Comparison of ENCODE assay signal across 8 cellular contexts in genomic region chr3:140942221-140943104, GRCh38. TPM values are rescaled to one million over a fixed set of nuclear protein-coding genes. Genes with fewer than 3 reads are reported as not detected.
A peak's percentile ranks its signal among the peaks of the same experiment; 100 is the strongest.
DNase-seq lines count a peak whose midpoint lies in the region; ATAC-seq and TF ChIP-seq lines count a peak whose summit lies in the region.

No MANE protein-coding gene starts in this region.

- H3K27me3 Mint-ChIP-seq in HFFc6 (ENCODE audit: insufficient read depth), result no peaks in the 10 kb centered on the region; the same call in 1 of the 2 replicates
- no peaks in the 10 kb centered on the region for H3K27me3 Mint-ChIP-seq in activated B cell treated with CpG ODN at 0.5 μM for 24 hours

- no peak for TF ChIP-seq CTCF in HFFc6 (IDR thresholded peaks at IDR 0.05)
- no peak for TF ChIP-seq CTCF in NB4 (IDR thresholded peaks at IDR 0.05; ENCODE audit: low read depth, low read length)
- no peak for TF ChIP-seq CTCF in activated B cell treated with CpG ODN at 0.5 μM for 24 hours (IDR thresholded peaks at IDR 0.05)
- no peak for TF ChIP-seq CTCF in choroid plexus epithelial cell (conservative IDR thresholded peaks at IDR 0.05; ENCODE audit: low read depth, low read length)

- H3K9me3 Mint-ChIP-seq in HFFc6 (no peaks in the 10 kb centered on the region), activated B cell treated with CpG ODN at 0.5 μM for 24 hours (peaks cover 3% of the 10 kb centered on the region)

- ATAC-seq in activated B cell treated with CpG ODN at 0.5 μM for 24 hours (ENCODE audit: low read depth) (peak; percentile 8), left lobe of liver (peak; percentile 55)

- TF ChIP-seq POLR2A in NB4 (IDR thresholded peaks at IDR 0.05; ENCODE audit: extremely low read depth, insufficient read length), result peak; percentile 54

- POLR2A ChIA-PET in activated B cell treated with CpG ODN at 0.5 μM for 24 hours (lab: Charles Lee), result interaction anchor here (0.6 to 1.2 kb wide), 6 partner anchors 11 to 1553 kb away, joined by 3 to 7 read pairs (median 4); partner anchors contain the start of gene COPB2

- DNase-seq in NCI-H2029 (lab: John Stamatoyannopoulos, UW) (peak; percentile 48), NCI-H2029 treated with DMSO at 0.1 percent for 48 hours (lab: John Stamatoyannopoulos, UW) (no peak), HFFc6 (peak; percentile 16), NB4 (ENCODE audit: low read depth) (peak; percentile 78), activated B cell treated with CpG ODN at 0.5 μM for 24 hours (peak; percentile 41), choroid plexus epithelial cell (ENCODE audit: low read depth) (peak; percentile 58), left lobe of liver (ENCODE audit: low spot score) (no peak)
- peak; percentile 4 for DNase-seq in stimulated activated CD4-positive, alpha-beta T cell treated with anti-CD3 and anti-CD28 coated beads, Interleukin-2, amount 100 ng/mL, for 4 hours (ENCODE audit: low read depth)

- H3K4me3 ChIP-seq in NB4 (ENCODE audit: low read depth, low read length) (peak overlapping the region; percentile 98), choroid plexus epithelial cell (ENCODE audit: low read depth, low read length) (peak overlapping the region; percentile 93)

- H3K4me1 Mint-ChIP-seq in HFFc6 (ENCODE audit: low read depth) (peaks cover 36% of the 10 kb centered on the region), activated B cell treated with CpG ODN at 0.5 μM for 24 hours (peaks cover 42% of the 10 kb centered on the region)

- peaks cover 3% of the 10 kb centered on the region; the same call in 1 of the 2 replicates for H3K36me3 Mint-ChIP-seq in HFFc6 (ENCODE audit: low read depth)
- peaks cover 14% of the 10 kb centered on the region for H3K36me3 Mint-ChIP-seq in activated B cell treated with CpG ODN at 0.5 μM for 24 hours (ENCODE audit: low read depth)

- H3K4me3 Mint-ChIP-seq in HFFc6 (peak overlapping the region; percentile 95), activated B cell treated with CpG ODN at 0.5 μM for 24 hours (peak overlapping the region; percentile 96)

- H3K27ac Mint-ChIP-seq in HFFc6 (peak overlapping the region; percentile 97), activated B cell treated with CpG ODN at 0.5 μM for 24 hours (peak overlapping the region; percentile 96)

- CTCF ChIA-PET in activated B cell treated with CpG ODN at 0.5 μM for 24 hours (lab: Charles Lee), result interaction anchor here (0.5 kb wide), 1 partner anchor 23 kb away, joined by 3 read pairs; no protein-coding TSS in a partner anchor

- intact Hi-C loops in activated B cell treated with CpG ODN at 0.5 μM for 24 hours (cut with micrococcal nuclease), result loop anchor here (1.0 to 10.0 kb wide), 7 partner anchors 9 to 1600 kb away; partner anchors contain the start of genes ATP1B3, MRPS22, NMNAT3 and RASA2

RNA-seq across cellular contexts. Expression of gene SLC25A36, which starts 0.8 kb away (rescaled TPM):
- total RNA-seq in HFFc6 (2021; fragmentation: NEBNext Ultra II Directional; extraction: Animal tissue kit (Norgen Biotek cat#: 25700)), result 10 to 100 TPM; 30.3 to 32.4 (median 30.9) TPM
- total RNA-seq in activated B cell treated with CpG ODN at 0.5 μM for 24 hours, result 40.4 and 45.7 TPM in 2 replicates
- 3.3 TPM for total RNA-seq in left lobe of liver

Comparison
In these comparisons a context has a peak if more than half of its experiments do, and no peak if none do; other contexts are left out.
1. DNase-seq: peak in NCI-H2029 (single experiment), HFFc6 (single experiment), NB4 (single experiment), activated B cell treated with CpG ODN at 0.5 μM for 24 hours (single experiment), choroid plexus epithelial cell (single experiment) and stimulated activated CD4-positive, alpha-beta T cell treated with anti-CD3 and anti-CD28 coated beads, Interleukin-2, amount 100 ng/mL, for 4 hours (single experiment); none in NCI-H2029 treated with DMSO at 0.1 percent for 48 hours (single experiment) and left lobe of liver (single experiment).